15 cellular contexts compared by ENCODE assay signal in the genomic region with DNA sequence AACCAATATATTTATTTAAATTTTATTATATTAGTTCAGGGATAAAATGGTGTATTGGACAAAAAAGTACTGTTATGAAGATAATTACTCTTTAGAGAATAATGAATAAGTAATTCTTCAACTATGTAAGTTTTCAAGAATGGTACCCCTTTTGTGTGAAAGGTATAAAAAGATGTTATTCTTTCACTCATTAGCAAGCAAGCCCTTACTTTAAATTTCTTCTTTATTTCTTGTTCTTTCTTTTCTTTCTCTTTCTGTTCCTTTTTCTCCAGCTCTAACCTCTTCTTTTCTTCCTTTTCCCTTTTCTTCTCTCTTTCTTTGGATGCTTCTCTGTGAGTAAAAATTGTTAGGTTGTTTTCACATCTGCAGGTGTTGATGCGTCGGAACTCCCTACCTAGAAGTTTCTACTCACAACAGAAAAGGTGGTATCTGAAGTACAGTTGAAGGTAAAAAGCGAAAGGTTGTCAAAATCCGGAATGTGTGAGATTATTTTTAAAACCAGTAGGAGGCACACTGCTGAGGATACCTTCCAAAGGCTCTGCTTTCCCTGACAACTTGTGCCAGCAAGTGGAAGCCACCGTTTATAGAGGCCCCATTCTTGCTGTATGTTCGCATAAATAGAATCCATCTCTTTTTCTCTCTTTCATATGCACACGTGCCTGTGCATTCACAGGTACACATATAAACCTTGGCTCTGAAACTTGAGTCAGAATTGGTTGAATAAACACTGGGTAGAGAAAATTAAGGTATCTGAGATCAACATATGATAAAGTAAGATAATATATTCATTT.
DNase-seq lines count a peak whose midpoint lies in the region; ATAC-seq, FAIRE-seq and TF ChIP-seq lines count a peak whose summit lies in the region.
"Had no signal": no experiment of that assay in that cellular context is flagged by ENCODE, and none has a peak within 500 bp of the region (broad histone marks: within the 10 kb centered on the region; RNA-seq: fewer than 3 reads in every experiment).

No MANE protein-coding gene starts in this region.

- no peaks in the 10 kb centered on the region for H3K79me2 ChIP-seq in K562 (ENCODE audit: control insufficient read depth, insufficient read depth, low read length)
- H3K79me2 ChIP-seq: parathyroid adenoma had no signal

- CTCF ChIA-PET in activated CD8-positive, alpha-beta memory T cell treated with anti-CD3 and anti-CD28 coated beads, Interleukin-2, amount 10 ng/mL, durations not matched to agents 7 days and 5 days (lab: Charles Lee), result interaction anchor here (0.9 kb wide), 1 partner anchor 52 kb away, joined by 3 read pairs; no protein-coding TSS in a partner anchor
- CTCF ChIA-PET in K562 (lab: Yijun Ruan, JAX; ENCODE audit: low intra/inter-chr PET ratio), result no interaction called here

- no peaks in the 10 kb centered on the region for H3K9me1 ChIP-seq in K562 (ENCODE audit: control insufficient read depth, insufficient read depth, low read length)

- no peak overlapping the region for H3K4me3 Mint-ChIP-seq in activated CD8-positive, alpha-beta memory T cell treated with anti-CD3 and anti-CD28 coated beads, Interleukin-2, amount 10 ng/mL, durations not matched to agents 7 days and 5 days
- no peak overlapping the region for H3K4me3 Mint-ChIP-seq in naive thymus-derived CD8-positive, alpha-beta T cell

- no peak for DNase-seq in activated CD8-positive, alpha-beta memory T cell treated with anti-CD3 and anti-CD28 coated beads, Interleukin-2, amount 10 ng/mL, durations not matched to agents 7 days and 5 days
- DNase-seq in activated CD8-positive, alpha-beta memory T cell treated with anti-CD3 and anti-CD28 coated beads for 24 hours, result no peak
- peak; percentile 12 for DNase-seq in Jurkat, Clone E6-1 (ENCODE audit: low read depth, low spot score)
- peak in 2 of 4 experiments; percentile 49 to 66 for DNase-seq in K562 (ENCODE audit: extremely low read depth in 1 of 4, low spot score in 3 of 4)
- peak in 1 of 10 donors; percentile 16 for DNase-seq in naive thymus-derived CD8-positive, alpha-beta T cell
- DNase-seq in NCI-H774 (lab: John Stamatoyannopoulos, UW), result no peak
- no peak for DNase-seq in uterus
- DNase-seq: activated CD8-positive, alpha-beta memory T cell treated with anti-CD3 and anti-CD28 coated beads, Interleukin-2, amount 50 U/mL, for 48 hours; foreskin melanocyte; left ventricle myocardium inferior; NCI-H1417 treated with DMSO at 0.1 percent for 48 hours; T-helper 2 cell had no signal

- H3K36me3 ChIP-seq in K562 (ENCODE audit: control insufficient read depth, insufficient read depth, low read length), result no peaks in the 10 kb centered on the region
- no peaks in the 10 kb centered on the region for H3K36me3 ChIP-seq in uterus
- H3K36me3 ChIP-seq: left ventricle myocardium inferior had no signal

- peak overlapping the region; percentile 7; the same call in 1 of the 2 replicates for H3K4me2 ChIP-seq in K562 (ENCODE audit: insufficient read depth, low read length)

- H2AFZ ChIP-seq in K562 (ENCODE audit: low read depth, low read length), result peak overlapping the region; percentile 58
- H2AFZ ChIP-seq: parathyroid adenoma had no signal

- no peak overlapping the region for H3K9ac ChIP-seq in K562 (ENCODE audit: insufficient read depth in 1 of 2, low read depth in 2 of 2, low read length in 2 of 2)
- H3K9ac ChIP-seq: parathyroid adenoma had no signal

- no peaks in the 10 kb centered on the region for H4K20me1 ChIP-seq in K562 (replicated peaks; ENCODE audit: control insufficient read depth, insufficient read depth, low read length)

- in situ Hi-C loops in K562 (cut with MboI), result no loop called here

- POLR2A ChIA-PET in K562 (lab: Yijun Ruan, JAX), result interaction anchor here (1.0 kb wide), 1 partner anchor 63 kb away, joined by 4 read pairs; no protein-coding TSS in a partner anchor
- POLR2A ChIA-PET in naive thymus-derived CD8-positive, alpha-beta T cell (lab: Charles Lee), result interaction anchor here (1.0 kb wide), 1 partner anchor 63 kb away, joined by 4 read pairs; no protein-coding TSS in a partner anchor

- 0 out of 2 replicates have a peak, but pooled peaks have one; percentile 2 for TF ChIP-seq EP300 in K562 (IDR thresholded peaks at IDR 0.05; ENCODE audit: low read length)

- H3K36me3 Mint-ChIP-seq in activated CD8-positive, alpha-beta memory T cell treated with anti-CD3 and anti-CD28 coated beads, Interleukin-2, amount 10 ng/mL, durations not matched to agents 7 days and 5 days, result peaks cover 59% of the 10 kb centered on the region
- H3K36me3 Mint-ChIP-seq in naive thymus-derived CD8-positive, alpha-beta T cell, result peaks cover 23 to 62% (median 28%) of the 10 kb centered on the region in 3 donors

- H3K27ac ChIP-seq in K562 (ENCODE audit: extremely low read depth, low read depth, low read length), result no peak overlapping the region
- no peak overlapping the region for H3K27ac ChIP-seq in uterus
- H3K27ac ChIP-seq: left ventricle myocardium inferior, parathyroid adenoma had no signal

- TF ChIP-seq POLR2A in K562 (conservative IDR thresholded peaks at IDR 0.05) (no peak), uterus (IDR thresholded peaks at IDR 0.05) (no peak)

- peak overlapping the region; percentile 12 for H3K27ac Mint-ChIP-seq in activated CD8-positive, alpha-beta memory T cell treated with anti-CD3 and anti-CD28 coated beads, Interleukin-2, amount 10 ng/mL, durations not matched to agents 7 days and 5 days
- H3K27ac Mint-ChIP-seq in naive thymus-derived CD8-positive, alpha-beta T cell, result peak overlapping the region; percentile 8 to 90 (median 76)

- 23% methylated on average over 7 of the region's 7 CpGs for WGBS in K562 (ENCODE audit: insufficient coverage, low coverage, missing lambda C conversion rate)

- H3K9me3 ChIP-seq in K562 (replicated peaks; ENCODE audit: control insufficient read depth, insufficient read depth, low read depth, low read length), result no peaks in the 10 kb centered on the region
- no peaks in the 10 kb centered on the region for H3K9me3 ChIP-seq in uterus
- H3K9me3 ChIP-seq: left ventricle myocardium inferior had no signal

- TF ChIP-seq RAD21 in K562 (CRISPR knock-in tag; conservative IDR thresholded peaks at IDR 0.05 in 1 of 2, IDR thresholded peaks at IDR 0.05 in 1 of 2), result peak; percentile 26 to 57; a peak in 1 of 4 replicates

- H3K4me3 ChIP-seq in Jurkat, Clone E6-1 (ENCODE audit: low read length), result no peak overlapping the region
- no peak overlapping the region for H3K4me3 ChIP-seq in K562
- H3K4me3 ChIP-seq in uterus, result no peak overlapping the region
- H3K4me3 ChIP-seq: left ventricle myocardium inferior had no signal

- no peaks in the 10 kb centered on the region for H3K27me3 Mint-ChIP-seq in activated CD8-positive, alpha-beta memory T cell treated with anti-CD3 and anti-CD28 coated beads, Interleukin-2, amount 10 ng/mL, durations not matched to agents 7 days and 5 days
- H3K27me3 Mint-ChIP-seq in naive thymus-derived CD8-positive, alpha-beta T cell, result no peaks in the 10 kb centered on the region

- no peak for ATAC-seq in activated CD8-positive, alpha-beta memory T cell treated with anti-CD3 and anti-CD28 coated beads, Interleukin-2, amount 10 ng/mL, durations not matched to agents 7 days and 5 days
- ATAC-seq in K562, result peak; percentile 91
- ATAC-seq in naive thymus-derived CD8-positive, alpha-beta T cell, result no peak
- ATAC-seq in GM18861 (IDR thresholded peaks at IDR 0.05; ENCODE audit: unreplicated experiment), result no peak

- H3K4me1 ChIP-seq in K562 (replicated peaks in 1 of 2; ENCODE audit: control insufficient read depth in 2 of 2, insufficient read depth in 2 of 2, low read length in 2 of 2) (peaks cover 0 to 12% of the 10 kb centered on the region in 2 experiments; a peak in 2 of 5 replicates), uterus (no peaks in the 10 kb centered on the region)
- H3K4me1 ChIP-seq: left ventricle myocardium inferior, parathyroid adenoma had no signal

- peak; percentile 55 to 69 (median 67) for TF ChIP-seq CTCF in K562 (IDR thresholded peaks at IDR 0.05 in 2 of 3, conservative IDR thresholded peaks at IDR 0.05 in 1 of 3; ENCODE audit: insufficient read depth in 2 of 3, low read depth in 1 of 3, low read length in 3 of 3)
- no peak for TF ChIP-seq CTCF in uterus (IDR thresholded peaks at IDR 0.05)

- no peaks in the 10 kb centered on the region for H3K27me3 ChIP-seq in K562 (ENCODE audit: control insufficient read depth in 2 of 2, insufficient read depth in 2 of 2, low read length in 2 of 2)
- H3K27me3 ChIP-seq in uterus, result no peaks in the 10 kb centered on the region

- BruUV-seq in K562 (replicated peaks; lab: Mats Ljungman, UMichigan), result no TSS peak

- no peaks in the 10 kb centered on the region for H3K9me3 Mint-ChIP-seq in activated CD8-positive, alpha-beta memory T cell treated with anti-CD3 and anti-CD28 coated beads, Interleukin-2, amount 10 ng/mL, durations not matched to agents 7 days and 5 days (ENCODE audit: low read depth)
- H3K9me3 Mint-ChIP-seq in naive thymus-derived CD8-positive, alpha-beta T cell, result no peaks in the 10 kb centered on the region

- H3K4me1 Mint-ChIP-seq in activated CD8-positive, alpha-beta memory T cell treated with anti-CD3 and anti-CD28 coated beads, Interleukin-2, amount 10 ng/mL, durations not matched to agents 7 days and 5 days, result peaks cover 14% of the 10 kb centered on the region
- peaks cover 18 to 33% (median 30%) of the 10 kb centered on the region in 4 donors for H3K4me1 Mint-ChIP-seq in naive thymus-derived CD8-positive, alpha-beta T cell

- FAIRE-seq in K562 (lab: Jason Lieb, UNC), result peak; percentile 80
- FAIRE-seq: colon had no signal

- intact Hi-C loops in K562 (cut with micrococcal nuclease) (loop anchor here (1.0 kb wide), 1 partner anchor 20 kb away; no protein-coding TSS in a partner anchor), uterus (cut with DNase I; ENCODE audit: low total_unique reads) (no loop called here)

TF ChIP-seq in K562, 482 proteins besides CTCF, POLR2A, EP300 and RAD21 (continues in another document):
- TF ChIP-seq CBX8 (IDR thresholded peaks at IDR 0.05; ENCODE audit: borderline replicate concordance, extremely low read depth, low read depth, low read length, poor library complexity, severe bottlenecking), result no peak
- TF ChIP-seq BHLHE40 (IDR thresholded peaks at IDR 0.05; ENCODE audit: low read length), result 0 out of 2 replicates have a peak, but pooled peaks have one; percentile 23
- TF ChIP-seq HNRNPH1 (optimal IDR thresholded peaks at IDR 0.05; ENCODE audit: low read depth, low read length), result no peak
- TF ChIP-seq FOXK1 (CRISPR knock-in tag; IDR thresholded peaks at IDR 0.05; ENCODE audit: borderline replicate concordance), result no peak
- TF ChIP-seq NFIC (IDR thresholded peaks at IDR 0.05), result no peak
- no peak for TF ChIP-seq ATF1 (CRISPR knock-in tag; IDR thresholded peaks at IDR 0.05)
- 0 out of 2 replicates have a peak, but pooled peaks have one; percentile 17 for TF ChIP-seq ATF1 (tag; IDR thresholded peaks at IDR 0.05)
- no peak for TF ChIP-seq PTRF (tag; IDR thresholded peaks at IDR 0.05)
- TF ChIP-seq ILF3 (IDR thresholded peaks at IDR 0.05; ENCODE audit: borderline replicate concordance), result no peak
- no peak for TF ChIP-seq ERF (CRISPR knock-in tag; IDR thresholded peaks at IDR 0.05)
- TF ChIP-seq GABPA (tag; conservative IDR thresholded peaks at IDR 0.05; ENCODE audit: low read depth), result no peak
- no peak for TF ChIP-seq ZNF274 (IDR thresholded peaks at IDR 0.05; ENCODE audit: borderline replicate concordance, low read depth, low read length)

Comparison
In these comparisons a context has a peak if more than half of its experiments do, and no peak if none do; other contexts are left out.
1. CTCF ChIP-seq: peak in K562 (3 of 3); none in uterus (0 of 4).